In genomic region chr17:37676115-37676925, GRCh38 we compare ENCODE assay signal across 1 cellular context.
TF ChIP-seq lines count a peak whose summit lies in the region.

No MANE protein-coding gene starts in this region.

TF ChIP-seq in HepG2, 621 proteins besides CTCF, POLR2A, EP300 and RAD21 (continued from another document and continues in another):
- TF ChIP-seq, protein P1, sequence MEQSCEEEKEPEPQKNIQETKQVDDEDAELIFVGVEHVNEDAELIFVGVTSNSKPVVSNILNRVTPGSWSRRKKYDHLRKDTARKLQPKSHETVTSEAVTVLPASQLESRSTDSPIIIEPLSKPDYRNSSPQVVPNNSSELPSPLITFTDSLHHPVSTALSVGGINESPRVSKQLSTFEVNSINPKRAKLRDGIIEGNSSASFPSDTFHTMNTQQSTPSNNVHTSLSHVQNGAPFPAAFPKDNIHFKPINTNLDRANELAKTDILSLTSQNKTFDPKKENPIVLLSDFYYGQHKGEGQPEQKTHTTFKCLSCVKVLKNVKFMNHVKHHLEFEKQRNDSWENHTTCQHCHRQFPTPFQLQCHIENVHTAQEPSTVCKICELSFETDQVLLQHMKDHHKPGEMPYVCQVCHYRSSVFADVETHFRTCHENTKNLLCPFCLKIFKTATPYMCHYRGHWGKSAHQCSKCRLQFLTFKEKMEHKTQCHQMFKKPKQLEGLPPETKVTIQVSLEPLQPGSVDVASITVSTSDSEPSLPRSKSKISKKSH (CRISPR knock-in tag; IDR thresholded peaks at IDR 0.05; ENCODE audit: borderline replicate concordance), result no peak
- TF ChIP-seq PRPF4 (IDR thresholded peaks at IDR 0.05; ENCODE audit: low read depth, low read length, poor library complexity, severe bottlenecking) (no peak), ZNF124 (CRISPR knock-in tag; IDR thresholded peaks at IDR 0.05) (no peak; the same call in 1 of the 2 replicates), ZNF567 (CRISPR knock-in tag; IDR thresholded peaks at IDR 0.05; ENCODE audit: borderline replicate concordance) (no peak), ZNF256 (CRISPR knock-in tag; conservative IDR thresholded peaks at IDR 0.05) (no peak), ZNF572 (CRISPR knock-in tag; IDR thresholded peaks at IDR 0.05) (no peak), ZBTB20 (CRISPR knock-in tag; IDR thresholded peaks at IDR 0.05; ENCODE audit: borderline replicate concordance, low read depth) (peak; percentile 51; the same call in 1 of the 2 replicates), SIN3B (IDR thresholded peaks at IDR 0.05; ENCODE audit: low read length) (no peak), ZNF274 (CRISPR knock-in tag; IDR thresholded peaks at IDR 0.05) (0 out of 2 replicates have a peak, but pooled peaks have one; percentile 31), PAWR (CRISPR knock-in tag; IDR thresholded peaks at IDR 0.05; ENCODE audit: borderline replicate concordance) (no peak), ZNF530 (CRISPR knock-in tag; IDR thresholded peaks at IDR 0.05; ENCODE audit: low read depth) (no peak), BHLHE40 (IDR thresholded peaks at IDR 0.05; ENCODE audit: low read length) (peak; percentile 37; the same call in 1 of the 2 replicates), CHCHD3 (CRISPR knock-in tag; IDR thresholded peaks at IDR 0.05) (no peak), TSC22D2 (CRISPR knock-in tag; IDR thresholded peaks at IDR 0.05; ENCODE audit: borderline replicate concordance) (0 out of 2 replicates have a peak, but pooled peaks have one; percentile 28), ZNF788 (CRISPR knock-in tag; IDR thresholded peaks at IDR 0.05; ENCODE audit: borderline replicate concordance) (peak; percentile 47; the same call in 1 of the 2 replicates), ZNF878 (CRISPR knock-in tag; IDR thresholded peaks at IDR 0.05) (no peak), ZNF562 (CRISPR knock-in tag; IDR thresholded peaks at IDR 0.05; ENCODE audit: borderline replicate concordance) (no peak), E2F1 (CRISPR knock-in tag; IDR thresholded peaks at IDR 0.05) (no peak), ZFY (CRISPR knock-in tag; IDR thresholded peaks at IDR 0.05) (peak; percentile 6; the same call in 1 of the 2 replicates), MED1 (CRISPR knock-in tag; IDR thresholded peaks at IDR 0.05) (peak; percentile 83), ZFP36L2 (CRISPR knock-in tag; IDR thresholded peaks at IDR 0.05) (no peak), ZNF180 (CRISPR knock-in tag; IDR thresholded peaks at IDR 0.05; ENCODE audit: borderline replicate concordance, low read depth) (no peak), ZNF484 (CRISPR knock-in tag; IDR thresholded peaks at IDR 0.05; ENCODE audit: borderline replicate concordance, low read depth) (no peak), SPEN (CRISPR knock-in tag; IDR thresholded peaks at IDR 0.05; ENCODE audit: low read depth) (peak; percentile 64; the same call in 1 of the 2 replicates), PCBP2 (optimal IDR thresholded peaks at IDR 0.05; ENCODE audit: low read depth, low read length, poor library complexity, severe bottlenecking) (no peak), CERS6 (CRISPR knock-in tag; IDR thresholded peaks at IDR 0.05) (no peak), YEATS4 (CRISPR knock-in tag; IDR thresholded peaks at IDR 0.05; ENCODE audit: borderline replicate concordance) (peak; percentile 74; the same call in 1 of the 2 replicates), ZNF234 (CRISPR knock-in tag; conservative IDR thresholded peaks at IDR 0.05) (no peak), SMAD3 (CRISPR knock-in tag; IDR thresholded peaks at IDR 0.05) (no peak), RBM39 (IDR thresholded peaks at IDR 0.05; ENCODE audit: low read depth, low read length, poor library complexity, severe bottlenecking) (no peak), ZNF430 (CRISPR knock-in tag; IDR thresholded peaks at IDR 0.05) (no peak), POLR2G (IDR thresholded peaks at IDR 0.05; ENCODE audit: low read depth, low read length) (no peak), SMARCC2 (IDR thresholded peaks at IDR 0.05) (no peak), XRCC5 (optimal IDR thresholded peaks at IDR 0.05; ENCODE audit: low read length) (peak; percentile 15), HMGXB3 (CRISPR knock-in tag; IDR thresholded peaks at IDR 0.05; ENCODE audit: borderline replicate concordance) (no peak), ZNF589 (CRISPR knock-in tag; conservative IDR thresholded peaks at IDR 0.05) (no peak), ZNF230 (CRISPR knock-in tag; IDR thresholded peaks at IDR 0.05) (no peak; the same call in 1 of the 2 replicates), NCOA2 (CRISPR knock-in tag; IDR thresholded peaks at IDR 0.05) (peak; percentile 77), DPF2 (CRISPR knock-in tag; IDR thresholded peaks at IDR 0.05; ENCODE audit: borderline replicate concordance, low read depth) (peak; percentile 59; the same call in 1 of the 2 replicates), JUND (CRISPR knock-in tag; IDR thresholded peaks at IDR 0.05) (peak; percentile 4; the same call in 1 of the 2 replicates), SIX4 (CRISPR knock-in tag; IDR thresholded peaks at IDR 0.05) (no peak), NFE2L2 (IDR thresholded peaks at IDR 0.05; ENCODE audit: low read length) (no peak), HIVEP1 (CRISPR knock-in tag; IDR thresholded peaks at IDR 0.05) (peak; percentile 21; the same call in 1 of the 2 replicates), ZNF7 (CRISPR knock-in tag; IDR thresholded peaks at IDR 0.05) (no peak), KDM3A (CRISPR knock-in tag; IDR thresholded peaks at IDR 0.05; ENCODE audit: low read depth) (no peak), ZKSCAN8 (CRISPR knock-in tag; IDR thresholded peaks at IDR 0.05; ENCODE audit: borderline replicate concordance) (0 out of 2 replicates have a peak, but pooled peaks have one; percentile 35), ZNF3 (CRISPR knock-in tag; IDR thresholded peaks at IDR 0.05) (no peak), NONO (IDR thresholded peaks at IDR 0.05) (no peak), NONO (CRISPR knock-in tag; conservative IDR thresholded peaks at IDR 0.05) (0 out of 2 replicates have a peak, but pooled peaks have one; percentile 13), ZMYM3 (CRISPR knock-in tag; IDR thresholded peaks at IDR 0.05) (no peak), NPAS2 (CRISPR knock-in tag; IDR thresholded peaks at IDR 0.05; ENCODE audit: borderline replicate concordance) (no peak), PAXIP1 (CRISPR knock-in tag; conservative IDR thresholded peaks at IDR 0.05) (peak; percentile 82)
- TF ChIP-seq, protein P2, sequence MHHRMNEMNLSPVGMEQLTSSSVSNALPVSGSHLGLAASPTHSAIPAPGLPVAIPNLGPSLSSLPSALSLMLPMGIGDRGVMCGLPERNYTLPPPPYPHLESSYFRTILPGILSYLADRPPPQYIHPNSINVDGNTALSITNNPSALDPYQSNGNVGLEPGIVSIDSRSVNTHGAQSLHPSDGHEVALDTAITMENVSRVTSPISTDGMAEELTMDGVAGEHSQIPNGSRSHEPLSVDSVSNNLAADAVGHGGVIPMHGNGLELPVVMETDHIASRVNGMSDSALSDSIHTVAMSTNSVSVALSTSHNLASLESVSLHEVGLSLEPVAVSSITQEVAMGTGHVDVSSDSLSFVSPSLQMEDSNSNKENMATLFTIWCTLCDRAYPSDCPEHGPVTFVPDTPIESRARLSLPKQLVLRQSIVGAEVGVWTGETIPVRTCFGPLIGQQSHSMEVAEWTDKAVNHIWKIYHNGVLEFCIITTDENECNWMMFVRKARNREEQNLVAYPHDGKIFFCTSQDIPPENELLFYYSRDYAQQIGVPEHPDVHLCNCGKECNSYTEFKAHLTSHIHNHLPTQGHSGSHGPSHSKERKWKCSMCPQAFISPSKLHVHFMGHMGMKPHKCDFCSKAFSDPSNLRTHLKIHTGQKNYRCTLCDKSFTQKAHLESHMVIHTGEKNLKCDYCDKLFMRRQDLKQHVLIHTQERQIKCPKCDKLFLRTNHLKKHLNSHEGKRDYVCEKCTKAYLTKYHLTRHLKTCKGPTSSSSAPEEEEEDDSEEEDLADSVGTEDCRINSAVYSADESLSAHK (CRISPR knock-in tag; IDR thresholded peaks at IDR 0.05; ENCODE audit: borderline replicate concordance), result no peak
- TF ChIP-seq, protein P3, sequence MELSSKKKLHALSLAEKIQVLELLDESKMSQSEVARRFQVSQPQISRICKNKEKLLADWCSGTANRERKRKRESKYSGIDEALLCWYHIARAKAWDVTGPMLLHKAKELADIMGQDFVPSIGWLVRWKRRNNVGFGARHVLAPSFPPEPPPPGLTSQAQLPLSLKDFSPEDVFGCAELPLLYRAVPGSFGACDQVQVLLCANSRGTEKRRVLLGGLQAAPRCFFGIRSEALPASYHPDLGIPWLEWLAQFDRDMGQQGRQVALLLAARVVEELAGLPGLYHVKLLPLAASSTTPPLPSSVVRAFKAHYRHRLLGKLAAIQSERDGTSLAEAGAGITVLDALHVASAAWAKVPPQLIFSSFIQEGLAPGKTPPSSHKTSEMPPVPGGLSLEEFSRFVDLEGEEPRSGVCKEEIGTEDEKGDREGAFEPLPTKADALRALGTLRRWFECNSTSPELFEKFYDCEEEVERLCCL (CRISPR knock-in tag; IDR thresholded peaks at IDR 0.05; ENCODE audit: borderline replicate concordance), result no peak
- TF ChIP-seq, protein P4, sequence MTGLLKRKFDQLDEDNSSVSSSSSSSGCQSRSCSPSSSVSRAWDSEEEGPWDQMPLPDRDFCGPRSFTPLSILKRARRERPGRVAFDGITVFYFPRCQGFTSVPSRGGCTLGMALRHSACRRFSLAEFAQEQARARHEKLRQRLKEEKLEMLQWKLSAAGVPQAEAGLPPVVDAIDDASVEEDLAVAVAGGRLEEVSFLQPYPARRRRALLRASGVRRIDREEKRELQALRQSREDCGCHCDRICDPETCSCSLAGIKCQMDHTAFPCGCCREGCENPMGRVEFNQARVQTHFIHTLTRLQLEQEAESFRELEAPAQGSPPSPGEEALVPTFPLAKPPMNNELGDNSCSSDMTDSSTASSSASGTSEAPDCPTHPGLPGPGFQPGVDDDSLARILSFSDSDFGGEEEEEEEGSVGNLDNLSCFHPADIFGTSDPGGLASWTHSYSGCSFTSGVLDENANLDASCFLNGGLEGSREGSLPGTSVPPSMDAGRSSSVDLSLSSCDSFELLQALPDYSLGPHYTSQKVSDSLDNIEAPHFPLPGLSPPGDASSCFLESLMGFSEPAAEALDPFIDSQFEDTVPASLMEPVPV (CRISPR knock-in tag; IDR thresholded peaks at IDR 0.05), result no peak
